22 cellular contexts compared by ENCODE assay signal in the genomic region with DNA sequence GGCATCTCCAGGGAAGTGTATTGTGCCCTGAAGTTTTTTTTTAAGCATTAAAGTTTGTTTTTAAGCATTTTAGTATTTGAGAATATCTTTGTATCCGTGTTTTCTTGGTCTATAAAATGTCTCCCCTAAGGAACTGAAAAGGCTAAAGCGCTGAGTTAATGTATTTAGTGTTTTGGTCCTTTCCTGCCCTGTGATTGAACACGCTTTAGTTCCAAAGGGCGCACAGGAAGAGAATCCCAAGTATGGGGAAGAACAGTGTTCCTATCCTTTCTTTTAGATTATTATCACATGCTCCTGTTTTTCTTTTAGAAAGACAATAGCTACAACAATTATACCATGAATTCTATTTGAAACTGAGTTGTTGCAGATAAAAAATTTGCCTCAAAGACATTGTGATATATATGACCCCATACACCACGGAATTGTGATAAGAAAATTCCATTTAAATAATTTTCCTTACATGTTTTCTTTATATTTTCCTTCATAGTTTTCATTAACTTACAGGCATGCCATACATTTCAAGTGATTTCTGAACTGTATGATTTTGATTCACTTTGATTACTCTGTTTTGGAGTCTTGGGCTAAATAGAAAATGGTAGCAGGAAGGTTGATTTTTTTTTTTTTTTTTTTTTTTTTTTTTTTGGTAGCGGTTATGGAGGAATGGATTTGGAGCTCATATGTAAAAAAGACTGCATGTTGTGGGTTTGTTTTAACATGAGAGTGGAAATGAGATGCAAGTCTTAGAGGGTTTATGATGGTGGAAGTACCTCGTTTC. TPM values are rescaled to one million over a fixed set of nuclear protein-coding genes. Genes with fewer than 3 reads are reported as not detected.
A peak's percentile ranks its signal among the peaks of the same experiment; 100 is the strongest.
DNase-seq lines count a peak whose midpoint lies in the region; ATAC-seq and TF ChIP-seq lines count a peak whose summit lies in the region.
"Had no signal": no experiment of that assay in that cellular context is flagged by ENCODE, and none has a peak within 500 bp of the region (broad histone marks: within the 10 kb centered on the region; RNA-seq: fewer than 3 reads in every experiment).

No MANE protein-coding gene starts in this region.

- no peak for DNase-seq in activated B cell treated with CpG ODN at 0.5 μM for 24 hours
- no peak for DNase-seq in mesothelial cell of epicardium (ENCODE audit: low spot score in 2 of 2, unreplicated experiment in 2 of 2)
- no peak for DNase-seq in SHP77 treated with DMSO at 0.1 percent for 48 hours (lab: John Stamatoyannopoulos, UW)
- no peak for DNase-seq in NCI-H774 (lab: John Stamatoyannopoulos, UW)
- DNase-seq: activated CD4-positive, alpha-beta T cell treated with anti-CD3 and anti-CD28 coated beads for 48 hours; activated gamma-delta T cell; dermis blood vessel endothelial cell; esophagus squamous epithelium; head of caudate nucleus; kidney glomerular epithelial cell; MG63; mucosa of descending colon; NCI-H2029; NCI-H69; posterior cingulate gyrus; RPMI8226; stimulated activated CD4-positive, alpha-beta T cell treated with anti-CD3 and anti-CD28 coated beads, Interleukin-12 subunit alpha, Interleukin-12 subunit beta, amount 100 ng/mL, for 4 hours; T-helper 17 cell had no signal

- peaks cover 0 to 47% (median 37%) of the 10 kb centered on the region in 11 experiments; a peak in 20 of 22 replicates for H3K36me3 ChIP-seq in BLaER1 treated with 17β-estradiol and CSF1 and Interleukin-3, amounts not matched to agents 10 nM and 100 nM
- H3K36me3 ChIP-seq in DOHH2 (ENCODE audit: control insufficient read depth, low read length): peaks cover 68% of the 10 kb centered on the region
- H3K36me3 ChIP-seq: esophagus squamous epithelium had no signal

- CTCF ChIA-PET in activated B cell treated with CpG ODN at 0.5 μM for 24 hours (lab: Charles Lee): no interaction called here

- peaks cover 11% of the 10 kb centered on the region for H3F3A ChIP-seq in DOHH2 (ENCODE audit: control insufficient read depth, insufficient read depth)

- peak overlapping the region; percentile 70 to 97 (median 93); a peak in 21 of 22 replicates for H3K4me2 ChIP-seq in BLaER1 treated with 17β-estradiol and CSF1 and Interleukin-3, amounts not matched to agents 10 nM and 100 nM
- peak overlapping the region; percentile 96 for H3K4me2 ChIP-seq in DOHH2 (ENCODE audit: low read length)

- H3K27me3 Mint-ChIP-seq in activated B cell treated with CpG ODN at 0.5 μM for 24 hours (no peaks in the 10 kb centered on the region), mesothelial cell of epicardium (ENCODE audit: low read depth) (no peaks in the 10 kb centered on the region)
- H3K27me3 Mint-ChIP-seq: T-helper 17 cell had no signal

- H3K9ac ChIP-seq in BLaER1 treated with 17β-estradiol and CSF1 and Interleukin-3, amounts not matched to agents 10 nM and 100 nM: 0 out of 22 replicates have a peak overlapping the region, but pooled peaks of 3 of the 11 experiments have one; percentile 27 to 99 (median 99)

- H3K9me3 Mint-ChIP-seq in activated B cell treated with CpG ODN at 0.5 μM for 24 hours (no peaks in the 10 kb centered on the region), mesothelial cell of epicardium (no peaks in the 10 kb centered on the region)

- intact Hi-C loops in activated B cell treated with CpG ODN at 0.5 μM for 24 hours (cut with micrococcal nuclease): loop anchor here (5.0 to 10.0 kb wide), 4 partner anchors 912 to 1260 kb away; a partner anchor contains a TSS

- H3K27ac Mint-ChIP-seq in activated B cell treated with CpG ODN at 0.5 μM for 24 hours: no peak overlapping the region
- peak overlapping the region; percentile 72 for H3K27ac Mint-ChIP-seq in mesothelial cell of epicardium
- H3K27ac Mint-ChIP-seq: T-helper 17 cell had no signal

- H3K9me3 ChIP-seq in BLaER1 treated with 17β-estradiol and CSF1 and Interleukin-3, amounts not matched to agents 10 nM and 100 nM (replicated peaks in 1 of 11): no peaks in the 10 kb centered on the region
- no peaks in the 10 kb centered on the region for H3K9me3 ChIP-seq in DOHH2 (ENCODE audit: control insufficient read depth, insufficient read depth, low read length)
- H3K9me3 ChIP-seq: esophagus squamous epithelium, MG63, mucosa of descending colon had no signal

- H3K4me1 Mint-ChIP-seq in activated B cell treated with CpG ODN at 0.5 μM for 24 hours: peaks cover 72% of the 10 kb centered on the region
- H3K4me1 Mint-ChIP-seq in mesothelial cell of epicardium: peaks cover 27% of the 10 kb centered on the region

- no peaks in the 10 kb centered on the region for H3K9me2 ChIP-seq in DOHH2 (replicated peaks; ENCODE audit: control insufficient read depth, low read length)

- H3K27ac ChIP-seq in BLaER1 treated with 17β-estradiol and CSF1 and Interleukin-3, amounts not matched to agents 10 nM and 100 nM: no peak overlapping the region
- H3K27ac ChIP-seq in DOHH2 (ENCODE audit: low read depth, low read length): no peak overlapping the region
- H3K27ac ChIP-seq: esophagus squamous epithelium had no signal

- peaks cover 69 to 76% (median 72%) of the 10 kb centered on the region in 11 experiments for H4K20me1 ChIP-seq in BLaER1 treated with 17β-estradiol and CSF1 and Interleukin-3, amounts not matched to agents 10 nM and 100 nM
- peaks cover 37% of the 10 kb centered on the region for H4K20me1 ChIP-seq in DOHH2 (ENCODE audit: control insufficient read depth, insufficient read depth, low read depth, low read length)

- POLR2A ChIA-PET in activated B cell treated with CpG ODN at 0.5 μM for 24 hours (lab: Charles Lee): interaction anchor here (0.7 to 1.5 kb wide), 3 partner anchors 22 to 950 kb away, joined by 3 to 5 read pairs (median 4); no protein-coding TSS in a partner anchor

- H3K4me3 ChIP-seq in BLaER1 treated with 17β-estradiol and CSF1 and Interleukin-3, amounts not matched to agents 10 nM and 100 nM: peak overlapping the region in 2 of 10 experiments; percentile 85 to 96; a peak in 3 of 20 replicates
- peak overlapping the region; percentile 5 for H3K4me3 ChIP-seq in DOHH2 (ENCODE audit: low read length)
- H3K4me3 ChIP-seq: esophagus squamous epithelium, MG63, mucosa of descending colon had no signal

- H3K4me1 ChIP-seq in BLaER1 treated with 17β-estradiol and CSF1 and Interleukin-3, amounts not matched to agents 10 nM and 100 nM: peaks cover 29 to 74% (median 43%) of the 10 kb centered on the region in 10 experiments
- peaks cover 61% of the 10 kb centered on the region for H3K4me1 ChIP-seq in DOHH2 (ENCODE audit: control insufficient read depth, low read length)

- peaks cover 95% of the 10 kb centered on the region for H3K79me2 ChIP-seq in DOHH2 (ENCODE audit: control insufficient read depth, low read length)

- TF ChIP-seq CTCF in DOHH2 (IDR thresholded peaks at IDR 0.05; ENCODE audit: low read depth, low read length, poor library complexity, severe bottlenecking) (no peak), activated B cell treated with CpG ODN at 0.5 μM for 24 hours (IDR thresholded peaks at IDR 0.05) (no peak), mesothelial cell of epicardium (IDR thresholded peaks at IDR 0.05; ENCODE audit: unreplicated experiment) (no peak)

- no peak for ATAC-seq in activated B cell treated with CpG ODN at 0.5 μM for 24 hours (ENCODE audit: low read depth)
- no peak for ATAC-seq in GM21447 (IDR thresholded peaks at IDR 0.05; ENCODE audit: unreplicated experiment)
- no peak for ATAC-seq in HG02938 (IDR thresholded peaks at IDR 0.05; ENCODE audit: unreplicated experiment)
- ATAC-seq: mucosa of descending colon, T-helper 17 cell had no signal

- peak overlapping the region; percentile 35 for H3K4me3 Mint-ChIP-seq in activated B cell treated with CpG ODN at 0.5 μM for 24 hours
- peak overlapping the region; percentile 41 for H3K4me3 Mint-ChIP-seq in mesothelial cell of epicardium
- H3K4me3 Mint-ChIP-seq: T-helper 17 cell had no signal

- H3K36me3 Mint-ChIP-seq in activated B cell treated with CpG ODN at 0.5 μM for 24 hours (ENCODE audit: low read depth) (peaks cover 22% of the 10 kb centered on the region), mesothelial cell of epicardium (no peaks in the 10 kb centered on the region)

- H3K27me3 ChIP-seq in BLaER1 treated with 17β-estradiol and CSF1 and Interleukin-3, amounts not matched to agents 10 nM and 100 nM: no peaks in the 10 kb centered on the region
- H3K27me3 ChIP-seq in DOHH2 (ENCODE audit: control insufficient read depth, low read length): no peaks in the 10 kb centered on the region
- H3K27me3 ChIP-seq: esophagus squamous epithelium, MG63 had no signal

RNA-seq across cellular contexts. Expression of a gene that starts 3.1 kb away (rescaled TPM):
- total RNA-seq in activated B cell treated with CpG ODN at 0.5 μM for 24 hours: 152 and 162 TPM in 2 replicates
- total RNA-seq in mesothelial cell of epicardium: 109 to 111 TPM (median 111 TPM) in 3 replicates

RNA-seq across cellular contexts. Expression of a gene that starts 28.5 kb away (rescaled TPM):
- 31.4 and 32.6 TPM in 2 replicates for total RNA-seq in activated B cell treated with CpG ODN at 0.5 μM for 24 hours
- total RNA-seq in mesothelial cell of epicardium: 18.2 to 19.5 TPM (median 18.7 TPM) in 3 replicates
